ENCODE assay signal across 28 cellular contexts in genomic region chr12:80232873-80233272, GRCh38.
"Had no signal": no experiment of that assay in that cellular context is flagged by ENCODE, and none has a peak within 500 bp of the region (broad histone marks: within the 10 kb centered on the region; RNA-seq: fewer than 3 reads in every experiment).

No MANE protein-coding gene starts in this region.

- H3K4me1 ChIP-seq: foreskin keratinocyte had no signal

- ATAC-seq: activated T-cell treated with anti-CD3 and anti-CD28 coated beads, Interleukin-2, amount 50 U/mL, for 72 hours; effector memory CD8-positive, alpha-beta T cell; foreskin keratinocyte; gastrocnemius medialis; heart left ventricle had no signal

- H3K36me3 ChIP-seq: brain microvascular endothelial cell, esophagus muscularis mucosa, gastrocnemius medialis, heart left ventricle had no signal

- H3K4me3 ChIP-seq: esophagus muscularis mucosa, gastrocnemius medialis, heart left ventricle had no signal

- DNase-seq: activated CD4-positive, alpha-beta memory T cell treated with anti-CD3 and anti-CD28 coated beads, Interleukin-2, amount 10 ng/mL, durations not matched to agents 7 days and 5 days; activated CD4-positive, alpha-beta T cell treated with anti-CD3 and anti-CD28 coated beads for 4 hours; activated CD4-positive, alpha-beta T cell treated with anti-CD3 and anti-CD28 coated beads, Interleukin-2, amount 10 ng/mL, durations not matched to agents 7 days and 5 days; activated CD4-positive, alpha-beta T cell treated with anti-CD3 and anti-CD28 coated beads, Interleukin-2, amount 50 U/mL, for 4 hours; activated CD4-positive, CD25-positive, alpha-beta regulatory T cell; activated CD4-positive, CD25-positive, alpha-beta regulatory T cell treated with anti-CD3 and anti-CD28 coated beads, Interleukin-2, amount 50 U/mL, for 72 hours; activated CD8-positive, alpha-beta memory T cell treated with anti-CD3 and anti-CD28 coated beads, Interleukin-2, amount 50 U/mL, for 48 hours; activated effector memory CD4-positive, alpha-beta T cell treated with Interleukin-2 at 50 U/mL for 16 hours; activated gamma-delta T cell treated with Interleukin-2 at 50 U/mL for 16 hours; activated naive CD4-positive, alpha-beta T cell treated with anti-CD3 and anti-CD28 coated beads, Interleukin-2, amount 50 U/mL, for 16 hours; activated naive CD4-positive, alpha-beta T cell treated with Interleukin-2 at 50 U/mL for 16 hours; activated T-cell treated with anti-CD3 and anti-CD28 coated beads for 4 hours; activated T-cell treated with anti-CD3 and anti-CD28 coated beads, Interleukin-2, amount 50 U/mL, for 24 hours; activated T-cell treated with anti-CD3 and anti-CD28 coated beads, Interleukin-2, amount 50 U/mL, for 72 hours; amniotic stem cell; anterior cingulate cortex; brain microvascular endothelial cell; cortex of kidney; dermis blood vessel endothelial cell; effector CD4-positive, alpha-beta T cell; effector memory CD8-positive, alpha-beta T cell; erythroblast; foreskin keratinocyte; gastrocnemius medialis; glutamatergic neuron; heart left ventricle; T-helper 2 cell had no signal

- H3K27me3 ChIP-seq: brain microvascular endothelial cell, esophagus muscularis mucosa, foreskin keratinocyte, gastrocnemius medialis, heart left ventricle had no signal

- H3K9me3 ChIP-seq: esophagus muscularis mucosa, gastrocnemius medialis, heart left ventricle had no signal
